In genomic region chr1:65395887-65396612, GRCh38 we compare ENCODE assay signal across 11 cellular contexts. TPM values are rescaled to one million over a fixed set of nuclear protein-coding genes. Genes with fewer than 3 reads are reported as not detected.
A peak's percentile ranks its signal among the peaks of the same experiment; 100 is the strongest.
DNase-seq lines count a peak whose midpoint lies in the region; ATAC-seq and TF ChIP-seq lines count a peak whose summit lies in the region.
"Had no signal": no experiment of that assay in that cellular context is flagged by ENCODE, and none has a peak within 500 bp of the region (broad histone marks: within the 10 kb centered on the region; RNA-seq: fewer than 3 reads in every experiment).

No MANE protein-coding gene starts in this region.

- peak; percentile 52 for DNase-seq in DMS53 treated with DMSO at 0.1 percent for 48 hours (lab: John Stamatoyannopoulos, UW; ENCODE audit: unreplicated experiment)
- DNase-seq in activated naive CD8-positive, alpha-beta T cell treated with anti-CD3 and anti-CD28 coated beads for 36 hours: no peak
- DNase-seq in lung (ENCODE audit: low spot score): peak; percentile 37
- no peak for DNase-seq in NCI-H526 (lab: John Stamatoyannopoulos, UW)
- no peak for DNase-seq in stimulated activated naive B cell treated with anti-CD40 and anti-IgM and Interleukin-4, amounts not matched to agents 10 μg/mL and 1 μg/mL and 100 μg/mL, for 72 hours
- DNase-seq: cerebellar nuclear complex, NCI-H1436 had no signal

- no peaks in the 10 kb centered on the region for H3K27me3 ChIP-seq in HUES48 (ENCODE audit: control insufficient read depth, insufficient read depth, low read length)
- no peaks in the 10 kb centered on the region for H3K27me3 ChIP-seq in lung (ENCODE audit: control insufficient read depth, insufficient read depth)

- H3K4me1 Mint-ChIP-seq in activated naive CD8-positive, alpha-beta T cell treated with anti-CD3 and anti-CD28 coated beads for 36 hours: peaks cover 37% of the 10 kb centered on the region
- H3K4me1 Mint-ChIP-seq in stimulated activated naive B cell treated with anti-CD40 and anti-IgM and Interleukin-4, amounts not matched to agents 10 μg/mL and 1 μg/mL and 100 μg/mL, for 72 hours: peaks cover 0 to 3% of the 10 kb centered on the region in 2 donors
- H3K4me1 Mint-ChIP-seq: neural crest cell had no signal

- H3K4me3 Mint-ChIP-seq in activated naive CD8-positive, alpha-beta T cell treated with anti-CD3 and anti-CD28 coated beads for 36 hours: no peak overlapping the region
- no peak overlapping the region for H3K4me3 Mint-ChIP-seq in stimulated activated naive B cell treated with anti-CD40 and anti-IgM and Interleukin-4, amounts not matched to agents 10 μg/mL and 1 μg/mL and 100 μg/mL, for 72 hours
- H3K4me3 Mint-ChIP-seq: neural crest cell had no signal

- peak overlapping the region; percentile 7 for H3K27ac Mint-ChIP-seq in activated naive CD8-positive, alpha-beta T cell treated with anti-CD3 and anti-CD28 coated beads for 36 hours
- no peak overlapping the region for H3K27ac Mint-ChIP-seq in stimulated activated naive B cell treated with anti-CD40 and anti-IgM and Interleukin-4, amounts not matched to agents 10 μg/mL and 1 μg/mL and 100 μg/mL, for 72 hours

- H3K9me3 ChIP-seq in HUES48 (ENCODE audit: control insufficient read depth, insufficient read depth, low read length) (no peaks in the 10 kb centered on the region), lung (ENCODE audit: control insufficient read depth in 2 of 2, insufficient read depth in 1 of 2, low read length in 1 of 2) (peaks cover 0 to 1% of the 10 kb centered on the region in 2 donors)

- 66 to 85% methylated on average over 3 of the region's 3 CpGs for WGBS in lung, 2 donors

- H3K9ac ChIP-seq in HUES48 (ENCODE audit: low read depth, low read length): no peak overlapping the region

- peaks cover 6% of the 10 kb centered on the region for H3K36me3 Mint-ChIP-seq in activated naive CD8-positive, alpha-beta T cell treated with anti-CD3 and anti-CD28 coated beads for 36 hours
- H3K36me3 Mint-ChIP-seq in stimulated activated naive B cell treated with anti-CD40 and anti-IgM and Interleukin-4, amounts not matched to agents 10 μg/mL and 1 μg/mL and 100 μg/mL, for 72 hours: no peaks in the 10 kb centered on the region

- TF ChIP-seq CTCF in lung (IDR thresholded peaks at IDR 0.05; ENCODE audit: control extremely low read depth, extremely low read depth): no peak

- no peak overlapping the region for H3K4me3 ChIP-seq in HUES48 (ENCODE audit: low read depth, low read length)
- no peak overlapping the region for H3K4me3 ChIP-seq in lung

- no peaks in the 10 kb centered on the region for H3K9me3 Mint-ChIP-seq in activated naive CD8-positive, alpha-beta T cell treated with anti-CD3 and anti-CD28 coated beads for 36 hours
- H3K9me3 Mint-ChIP-seq in stimulated activated naive B cell treated with anti-CD40 and anti-IgM and Interleukin-4, amounts not matched to agents 10 μg/mL and 1 μg/mL and 100 μg/mL, for 72 hours: no peaks in the 10 kb centered on the region
- H3K9me3 Mint-ChIP-seq: neural crest cell had no signal

- H3K27ac ChIP-seq in HUES48 (ENCODE audit: low read depth, low read length): peak overlapping the region; percentile 62
- no peak overlapping the region for H3K27ac ChIP-seq in lung (ENCODE audit: low read depth in 1 of 2, low read length in 1 of 2)

- ATAC-seq in lung (ENCODE audit: insufficient read depth, low FRiP score) (peak; percentile 63), GM19023 (IDR thresholded peaks at IDR 0.05; ENCODE audit: unreplicated experiment) (no peak), HG03520 (IDR thresholded peaks at IDR 0.05; ENCODE audit: unreplicated experiment) (no peak)
- no peak for ATAC-seq in stimulated activated naive B cell treated with anti-CD40 and anti-IgM and Interleukin-4, amounts not matched to agents 10 μg/mL and 1 μg/mL and 100 μg/mL, for 72 hours (replicated peaks)

- no peaks in the 10 kb centered on the region for H3K27me3 Mint-ChIP-seq in activated naive CD8-positive, alpha-beta T cell treated with anti-CD3 and anti-CD28 coated beads for 36 hours
- H3K27me3 Mint-ChIP-seq in stimulated activated naive B cell treated with anti-CD40 and anti-IgM and Interleukin-4, amounts not matched to agents 10 μg/mL and 1 μg/mL and 100 μg/mL, for 72 hours: no peaks in the 10 kb centered on the region

- H3K4me1 ChIP-seq in HUES48 (ENCODE audit: control insufficient read depth, insufficient read depth, low read length) (peaks cover 5% of the 10 kb centered on the region), lung (ENCODE audit: control insufficient read depth in 2 of 2, insufficient read depth in 2 of 2, low read length in 2 of 2) (no peaks in the 10 kb centered on the region)

- H3K36me3 ChIP-seq in HUES48 (ENCODE audit: control insufficient read depth, insufficient read depth, low read length) (no peaks in the 10 kb centered on the region), lung (ENCODE audit: control insufficient read depth in 2 of 2, insufficient read depth in 2 of 2, low read length in 2 of 2) (peaks cover 0 to 5% of the 10 kb centered on the region in 2 donors)

RNA-seq across cellular contexts. Expression of gene LEPR, which starts 24.4 kb away (rescaled TPM):
- total RNA-seq in activated naive CD8-positive, alpha-beta T cell treated with anti-CD3 and anti-CD28 coated beads for 36 hours: 1 to 10 TPM; 1.6 to 2.2 TPM
- total RNA-seq in lung: 10 to 100 TPM; 13.7 to 67.1 TPM
- 10 to 100 TPM in 1 of 2 donors, 1 to 10 TPM in 1; 7.2 to 12.8 TPM for polyA plus RNA-seq in lung

RNA-seq across cellular contexts. Expression of gene LEPROT, which starts 24.4 kb away (rescaled TPM):
- total RNA-seq in activated naive CD8-positive, alpha-beta T cell treated with anti-CD3 and anti-CD28 coated beads for 36 hours: 10 to 100 TPM; 10.9 to 11.3 TPM
- 10 to 100 TPM; 84.4 to 88.6 TPM for total RNA-seq in lung
- 10 to 100 TPM; 43.0 to 52.5 TPM for polyA plus RNA-seq in lung

Comparison
In these comparisons a context has a peak if more than half of its experiments do, and no peak if none do; other contexts are left out.
1. DNase-seq: peak in DMS53 treated with DMSO at 0.1 percent for 48 hours (single experiment) and lung (single experiment); none in activated naive CD8-positive, alpha-beta T cell treated with anti-CD3 and anti-CD28 coated beads for 36 hours (single experiment), NCI-H526 (0 of 2) and stimulated activated naive B cell treated with anti-CD40 and anti-IgM and Interleukin-4, amounts not matched to agents 10 μg/mL and 1 μg/mL and 100 μg/mL, for 72 hours (single experiment).
2. RNA of gene LEPR, which starts 24.4 kb away (total RNA-seq): 13.7 to 67.1 TPM in lung; 1.6 to 2.2 TPM in activated naive CD8-positive, alpha-beta T cell treated with anti-CD3 and anti-CD28 coated beads for 36 hours; every median in the first group is over 4 times any median in the second.
3. RNA of gene LEPROT, which starts 24.4 kb away (total RNA-seq): 84.4 to 88.6 TPM in lung; 10.9 to 11.3 TPM in activated naive CD8-positive, alpha-beta T cell treated with anti-CD3 and anti-CD28 coated beads for 36 hours; every median in the first group is over 4 times any median in the second.